In genomic region chr21:34129971-34130597, GRCh38 we compare ENCODE assay signal across 8 cellular contexts. TPM values are rescaled to one million over a fixed set of nuclear protein-coding genes. Genes with fewer than 3 reads are reported as not detected.
A peak's percentile ranks its signal among the peaks of the same experiment; 100 is the strongest.
DNase-seq lines count a peak whose midpoint lies in the region; ATAC-seq, FAIRE-seq and TF ChIP-seq lines count a peak whose summit lies in the region.

No MANE protein-coding gene starts in this region.

- no peak for TF ChIP-seq CTCF in GM13977 (IDR thresholded peaks at IDR 0.05; ENCODE audit: extremely low read depth, insufficient read depth, missing control alignments)
- TF ChIP-seq CTCF in WERI-Rb-1 (IDR thresholded peaks at IDR 0.05; ENCODE audit: low read depth, low read length) = no peak

- no peak for FAIRE-seq in GM12891 (lab: Jason Lieb, UNC)

- peaks cover 23% of the 10 kb centered on the region for H3K36me3 ChIP-seq in WERI-Rb-1

- H3K27ac Mint-ChIP-seq in activated naive CD8-positive, alpha-beta T cell treated with anti-CD3 and anti-CD28 coated beads for 36 hours = peak overlapping the region; percentile 94
- H3K27ac Mint-ChIP-seq in stimulated activated naive CD8-positive, alpha-beta T cell treated with anti-CD3 and anti-CD28 coated beads, Interleukin-15, amount 100 ng/mL, for 72 hours = peak overlapping the region; percentile 66 to 89

- in situ Hi-C loops in GM13977 (cut with MboI; ENCODE audit: low pct_unique_long_range_greater_than_20kb, low sequenced_read_pairs, unreplicated experiment) = no loop called here

- no peaks in the 10 kb centered on the region for H3K9me3 ChIP-seq in WERI-Rb-1 (ENCODE audit: severe bottlenecking)

- H3K27me3 ChIP-seq in WERI-Rb-1 (ENCODE audit: insufficient read depth, low read depth, severe bottlenecking) = no peaks in the 10 kb centered on the region

- peak; percentile 11 for ATAC-seq in stimulated activated naive CD8-positive, alpha-beta T cell treated with anti-CD3 and anti-CD28 coated beads, Interleukin-15, amount 100 ng/mL, for 72 hours

- no peak overlapping the region for H3K4me3 ChIP-seq in WERI-Rb-1 (ENCODE audit: low read depth, low read length)

- peaks cover 78% of the 10 kb centered on the region for H3K4me1 Mint-ChIP-seq in activated naive CD8-positive, alpha-beta T cell treated with anti-CD3 and anti-CD28 coated beads for 36 hours
- H3K4me1 Mint-ChIP-seq in stimulated activated naive CD8-positive, alpha-beta T cell treated with anti-CD3 and anti-CD28 coated beads, Interleukin-15, amount 100 ng/mL, for 72 hours = peaks cover 83% of the 10 kb centered on the region

- peak overlapping the region; percentile 72 for H3K4me3 Mint-ChIP-seq in activated naive CD8-positive, alpha-beta T cell treated with anti-CD3 and anti-CD28 coated beads for 36 hours
- peak overlapping the region; percentile 69 to 82 for H3K4me3 Mint-ChIP-seq in stimulated activated naive CD8-positive, alpha-beta T cell treated with anti-CD3 and anti-CD28 coated beads, Interleukin-15, amount 100 ng/mL, for 72 hours

- peak; percentile 68 for DNase-seq in M059J (ENCODE audit: low read depth)
- DNase-seq in activated naive CD8-positive, alpha-beta T cell treated with anti-CD3 and anti-CD28 coated beads for 36 hours = no peak
- DNase-seq in iPS-NIHi11 (ENCODE audit: low spot score) = peak; percentile 52
- DNase-seq in stimulated activated naive CD8-positive, alpha-beta T cell treated with anti-CD3 and anti-CD28 coated beads, Interleukin-15, amount 100 ng/mL, for 72 hours = no peak
- no peak for DNase-seq in GM13977 (ENCODE audit: low spot score)
- DNase-seq in kidney tubule cell (ENCODE audit: low spot score) = no peak
- DNase-seq in GM12891 (ENCODE audit: insufficient read length, low spot score) = no peak
- no peak for DNase-seq in WERI-Rb-1

- H3K27me3 Mint-ChIP-seq in activated naive CD8-positive, alpha-beta T cell treated with anti-CD3 and anti-CD28 coated beads for 36 hours = no peaks in the 10 kb centered on the region
- no peaks in the 10 kb centered on the region for H3K27me3 Mint-ChIP-seq in stimulated activated naive CD8-positive, alpha-beta T cell treated with anti-CD3 and anti-CD28 coated beads, Interleukin-15, amount 100 ng/mL, for 72 hours

- TF ChIP-seq POLR2A in GM12891 (IDR thresholded peaks at IDR 0.05; ENCODE audit: low read depth, low read length) = no peak

- no peak overlapping the region for H3K27ac ChIP-seq in WERI-Rb-1

- peaks cover 4% of the 10 kb centered on the region for H3K9me3 Mint-ChIP-seq in activated naive CD8-positive, alpha-beta T cell treated with anti-CD3 and anti-CD28 coated beads for 36 hours
- H3K9me3 Mint-ChIP-seq in stimulated activated naive CD8-positive, alpha-beta T cell treated with anti-CD3 and anti-CD28 coated beads, Interleukin-15, amount 100 ng/mL, for 72 hours = peaks cover 0 to under 1% of the 10 kb centered on the region in 2 donors

- peaks cover 75% of the 10 kb centered on the region for H3K36me3 Mint-ChIP-seq in activated naive CD8-positive, alpha-beta T cell treated with anti-CD3 and anti-CD28 coated beads for 36 hours

TF ChIP-seq in GM12891, 5 proteins besides CTCF, POLR2A, EP300 and RAD21:
- TF ChIP-seq PAX5 (IDR thresholded peaks at IDR 0.05; ENCODE audit: insufficient read depth, low read length, severe bottlenecking) = no peak
- no peak for TF ChIP-seq POLR2AphosphoS5 (IDR thresholded peaks at IDR 0.05; ENCODE audit: low read depth, low read length)
- no peak for TF ChIP-seq POU2F2 (IDR thresholded peaks at IDR 0.05; ENCODE audit: low read depth, low read length)
- no peak for TF ChIP-seq TAF1 (IDR thresholded peaks at IDR 0.05; ENCODE audit: low read depth, low read length)
- TF ChIP-seq SPI1 (IDR thresholded peaks at IDR 0.05; ENCODE audit: low read depth, low read length) = no peak

RNA-seq across cellular contexts. Expression of gene MRPS6, which starts 56.7 kb away (rescaled TPM):
- 46.3 and 72.1 TPM in 2 replicates for total RNA-seq in M059J (2014; rRNA removed; shearing (Covaris generic))
- 100 to 1,000 TPM; 107 to 116 TPM for total RNA-seq in activated naive CD8-positive, alpha-beta T cell treated with anti-CD3 and anti-CD28 coated beads for 36 hours
- 91.7 TPM for polyA plus RNA-seq in GM12891 (2012; ENCODE audit: low read depth, missing spikeins)

RNA-seq across cellular contexts. Expression of gene SLC5A3, which starts 56.7 kb away (rescaled TPM):
- 21.8 and 33.2 TPM in 2 replicates for total RNA-seq in M059J (2014; rRNA removed; shearing (Covaris generic))
- total RNA-seq in activated naive CD8-positive, alpha-beta T cell treated with anti-CD3 and anti-CD28 coated beads for 36 hours = 10 to 100 TPM; 12.4 to 12.7 TPM
- polyA plus RNA-seq in GM12891 (2012; ENCODE audit: low read depth, missing spikeins) = 3.3 TPM

Comparison
In these comparisons a context has a peak if more than half of its experiments do, and no peak if none do; other contexts are left out.
1. DNase-seq: peak in M059J (single experiment) and iPS-NIHi11 (single experiment); none in activated naive CD8-positive, alpha-beta T cell treated with anti-CD3 and anti-CD28 coated beads for 36 hours (single experiment), stimulated activated naive CD8-positive, alpha-beta T cell treated with anti-CD3 and anti-CD28 coated beads, Interleukin-15, amount 100 ng/mL, for 72 hours (0 of 2), GM13977 (single experiment), kidney tubule cell (single experiment), GM12891 (single experiment) and WERI-Rb-1 (single experiment).